In genomic region chr15:77999486-77999885, GRCh38 we compare ENCODE assay signal across 18 cellular contexts.
"Had no signal": no experiment of that assay in that cellular context is flagged by ENCODE, and none has a peak within 500 bp of the region (broad histone marks: within the 10 kb centered on the region; RNA-seq: fewer than 3 reads in every experiment).

No MANE protein-coding gene starts in this region.

- H3K27me3 ChIP-seq: heart right ventricle, hepatocyte, left lung, neural progenitor cell, ovary, testis, thyroid gland, upper lobe of right lung had no signal

- FAIRE-seq: keratinocyte had no signal

- H3K9me3 ChIP-seq: heart right ventricle, left lung, ovary, prostate gland, testis, thyroid gland, upper lobe of right lung had no signal

- H3K9ac ChIP-seq: neural progenitor cell had no signal

- H3K36me3 ChIP-seq: neural progenitor cell, ovary had no signal

- H3K9me3 Mint-ChIP-seq: mesothelial cell of epicardium; naive B cell; natural killer cell; nephron progenitor cell; neural progenitor cell; stimulated activated memory B cell treated with anti-CD40 and anti-IgM and Interleukin-4, amounts not matched to agents 10 μg/mL and 1 μg/mL and 100 μg/mL, for 72 hours; stimulated activated naive CD8-positive, alpha-beta T cell treated with anti-CD3 and anti-CD28 coated beads, Interleukin-15, amount 100 ng/mL, for 72 hours had no signal

- H3K4me3 Mint-ChIP-seq: mesothelial cell of epicardium; naive B cell; natural killer cell; nephron progenitor cell; neural progenitor cell; stimulated activated memory B cell treated with anti-CD40 and anti-IgM and Interleukin-4, amounts not matched to agents 10 μg/mL and 1 μg/mL and 100 μg/mL, for 72 hours; stimulated activated naive CD8-positive, alpha-beta T cell treated with anti-CD3 and anti-CD28 coated beads, Interleukin-15, amount 100 ng/mL, for 72 hours had no signal

- H3K27me3 Mint-ChIP-seq: naive B cell; stimulated activated memory B cell treated with anti-CD40 and anti-IgM and Interleukin-4, amounts not matched to agents 10 μg/mL and 1 μg/mL and 100 μg/mL, for 72 hours; stimulated activated naive CD8-positive, alpha-beta T cell treated with anti-CD3 and anti-CD28 coated beads, Interleukin-15, amount 100 ng/mL, for 72 hours had no signal

- H3K4me3 ChIP-seq: heart right ventricle, hepatocyte, left lung, lung, neural progenitor cell, ovary, prostate gland, smooth muscle cell, testis, thyroid gland, upper lobe of right lung had no signal

- H3K27ac Mint-ChIP-seq: nephron progenitor cell; neural progenitor cell; stimulated activated memory B cell treated with anti-CD40 and anti-IgM and Interleukin-4, amounts not matched to agents 10 μg/mL and 1 μg/mL and 100 μg/mL, for 72 hours; stimulated activated naive CD8-positive, alpha-beta T cell treated with anti-CD3 and anti-CD28 coated beads, Interleukin-15, amount 100 ng/mL, for 72 hours had no signal

- H3K27ac ChIP-seq: heart right ventricle, hepatocyte, neural progenitor cell, ovary, prostate gland, testis, thyroid gland, upper lobe of right lung had no signal
